In genomic region chr4:3571921-3572320, GRCh38 we compare ENCODE assay signal across 28 cellular contexts.
"Had no signal": no experiment of that assay in that cellular context is flagged by ENCODE, and none has a peak within 500 bp of the region (broad histone marks: within the 10 kb centered on the region; RNA-seq: fewer than 3 reads in every experiment).

No MANE protein-coding gene starts in this region.

- H3K27me3 ChIP-seq: hepatocyte, neural progenitor cell, pancreas, testis, thyroid gland, transverse colon, upper lobe of left lung, vagina had no signal

- H3K36me3 Mint-ChIP-seq: naive thymus-derived CD4-positive, alpha-beta T cell; neural progenitor cell; stimulated activated memory B cell treated with anti-CD40 and anti-IgM and Interleukin-4, amounts not matched to agents 10 μg/mL and 1 μg/mL and 100 μg/mL, for 72 hours had no signal

- H3K9me3 Mint-ChIP-seq: naive thymus-derived CD4-positive, alpha-beta T cell; nephron progenitor cell; neural progenitor cell; stimulated activated memory B cell treated with anti-CD40 and anti-IgM and Interleukin-4, amounts not matched to agents 10 μg/mL and 1 μg/mL and 100 μg/mL, for 72 hours had no signal

- H3K4me3 Mint-ChIP-seq: naive thymus-derived CD4-positive, alpha-beta T cell; nephron progenitor cell; neural progenitor cell; stimulated activated memory B cell treated with anti-CD40 and anti-IgM and Interleukin-4, amounts not matched to agents 10 μg/mL and 1 μg/mL and 100 μg/mL, for 72 hours had no signal

- H3K36me3 ChIP-seq: heart left ventricle, lower lobe of right lung, neural progenitor cell, pancreas, prostate gland, stomach, thyroid gland, transverse colon, upper lobe of left lung, vagina had no signal

- H3K27ac ChIP-seq: heart left ventricle, hepatocyte, lower lobe of right lung, neural progenitor cell, pancreas, prostate gland, stomach, testis, thyroid gland, transverse colon, upper lobe of left lung, vagina had no signal

- H3K4me3 ChIP-seq: heart left ventricle, hepatocyte, lower lobe of right lung, mucosa of descending colon, neural progenitor cell, pancreas, prostate gland, smooth muscle cell, stomach, testis, thyroid gland, transverse colon, upper lobe of left lung, vagina had no signal

- H2AFZ ChIP-seq: hepatocyte, neural progenitor cell had no signal

- H3K4me1 Mint-ChIP-seq: naive thymus-derived CD4-positive, alpha-beta T cell; stimulated activated memory B cell treated with anti-CD40 and anti-IgM and Interleukin-4, amounts not matched to agents 10 μg/mL and 1 μg/mL and 100 μg/mL, for 72 hours had no signal

- H3K4me1 ChIP-seq: heart left ventricle, lower lobe of right lung, neural progenitor cell, pancreas, prostate gland, stomach, testis, thyroid gland, transverse colon, upper lobe of left lung, vagina had no signal

- DNase-seq: glutamatergic neuron; islet precursor cell; lower lobe of right lung; mammary epithelial cell; mesenchymal stem cell; midbrain; mucosa of descending colon; naive thymus-derived CD4-positive, alpha-beta T cell; nephron progenitor cell; pancreas; right cardiac atrium; stimulated activated CD4-positive, alpha-beta T cell treated with anti-CD3 and anti-CD28 coated beads, Interleukin-1b, Interleukin-23, amount 100 ng/mL, for 48 hours; stimulated activated CD4-positive, alpha-beta T cell treated with anti-CD3 and anti-CD28 coated beads, Interleukin-2, amount 100 ng/mL, for 48 hours; stimulated activated CD4-positive, alpha-beta T cell treated with anti-CD3 and anti-CD28 coated beads, Interleukin-4, amount 100 ng/mL, for 4 hours; stimulated activated CD8-positive, alpha-beta memory T cell treated with anti-CD3 and anti-CD28 coated beads, Interleukin-4, amount 100 ng/mL, for 48 hours; stimulated activated naive CD8-positive, alpha-beta T cell treated with anti-CD3 and anti-CD28 coated beads, Interleukin-15, Interleukin-2, amounts not matched to agents 100 U/mL and 50 U/mL, for 24 hours; stomach; testis; thyroid gland; transverse colon; upper lobe of left lung had no signal

- H3K9ac ChIP-seq: neural progenitor cell had no signal

- H3K4me2 ChIP-seq: hepatocyte, neural progenitor cell, smooth muscle cell had no signal

- H3K9me3 ChIP-seq: heart left ventricle, lower lobe of right lung, mucosa of descending colon, pancreas, prostate gland, stomach, testis, thyroid gland, transverse colon, upper lobe of left lung, vagina had no signal

- H3K27ac Mint-ChIP-seq: naive thymus-derived CD4-positive, alpha-beta T cell; nephron progenitor cell; neural progenitor cell; stimulated activated memory B cell treated with anti-CD40 and anti-IgM and Interleukin-4, amounts not matched to agents 10 μg/mL and 1 μg/mL and 100 μg/mL, for 72 hours had no signal

- H3K27me3 Mint-ChIP-seq: stimulated activated memory B cell treated with anti-CD40 and anti-IgM and Interleukin-4, amounts not matched to agents 10 μg/mL and 1 μg/mL and 100 μg/mL, for 72 hours had no signal
